ENCODE assay signal across 9 cellular contexts in the genomic region with DNA sequence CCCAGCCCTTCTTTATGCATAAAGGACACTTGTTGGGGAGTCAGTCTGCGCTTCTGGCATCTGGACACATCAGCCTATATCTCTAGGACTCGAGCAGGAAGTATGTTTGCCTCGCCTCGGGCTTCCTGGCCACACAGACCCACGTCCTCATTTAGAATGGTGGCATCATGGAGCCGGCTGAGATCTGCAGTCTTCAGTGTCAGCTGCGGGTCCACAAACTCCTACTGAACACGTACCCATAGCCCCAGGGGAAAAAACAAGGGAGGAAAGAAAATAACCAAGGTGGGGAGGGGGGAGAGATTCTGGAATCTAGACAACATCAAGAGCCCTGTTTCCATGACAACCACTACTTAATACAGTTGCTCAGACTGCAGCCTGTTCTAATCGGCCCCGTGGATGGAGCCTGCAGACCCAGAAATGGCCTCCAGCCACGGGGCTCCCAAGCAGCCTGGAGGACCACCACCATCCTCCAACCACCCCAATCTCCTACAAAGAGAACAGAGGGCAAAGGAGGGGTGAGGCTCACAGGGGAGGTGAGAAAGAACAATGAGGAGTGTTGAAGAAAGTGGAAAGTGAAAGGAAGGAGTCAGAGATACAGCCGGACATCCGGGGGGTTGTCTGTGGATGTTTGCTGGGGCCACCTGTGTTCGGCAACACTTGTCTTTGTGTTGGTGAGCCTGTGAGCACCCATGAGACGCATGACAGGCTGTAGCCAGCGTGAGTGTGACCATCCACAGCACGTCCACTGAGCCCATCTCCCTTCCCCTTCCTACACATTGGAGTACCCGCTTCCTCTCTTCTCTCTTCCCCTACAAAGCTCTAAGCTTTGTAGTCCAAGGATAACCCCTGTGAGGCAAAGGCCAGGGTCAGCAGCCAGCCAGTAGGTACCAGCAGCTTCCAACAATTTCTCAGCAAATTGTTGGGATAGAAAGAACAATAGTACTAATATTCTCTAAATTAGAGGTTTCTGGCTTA.
A peak's percentile ranks its signal among the peaks of the same experiment; 100 is the strongest.
DNase-seq lines count a peak whose midpoint lies in the region; ATAC-seq and TF ChIP-seq lines count a peak whose summit lies in the region.
"Had no signal": no experiment of that assay in that cellular context is flagged by ENCODE, and none has a peak within 500 bp of the region (broad histone marks: within the 10 kb centered on the region; RNA-seq: fewer than 3 reads in every experiment).

No MANE protein-coding gene starts in this region.

- no peak overlapping the region for H2AFZ ChIP-seq in smooth muscle cell (ENCODE audit: low read depth)

- H3K27ac ChIP-seq in spleen (no peak overlapping the region), smooth muscle cell (ENCODE audit: low read depth) (no peak overlapping the region)

- CTCF ChIA-PET in activated naive CD4-positive, alpha-beta T cell treated with anti-CD3 and anti-CD28 coated beads, Interleukin-2, amount 10 ng/mL, durations not matched to agents 7 days and 5 days (lab: Charles Lee) = interaction anchor here (1.2 kb wide), 1 partner anchor 13 kb away, joined by 3 read pairs; no protein-coding TSS in a partner anchor

- H3K36me3 Mint-ChIP-seq in activated naive CD4-positive, alpha-beta T cell treated with anti-CD3 and anti-CD28 coated beads, Interleukin-2, amount 10 ng/mL, durations not matched to agents 7 days and 5 days = peaks cover 37% of the 10 kb centered on the region
- H3K36me3 Mint-ChIP-seq in brain (no peaks in the 10 kb centered on the region), endothelial cell (ENCODE audit: low read depth, unreplicated experiment) (no peaks in the 10 kb centered on the region)

- no peaks in the 10 kb centered on the region for H4K20me1 ChIP-seq in smooth muscle cell (ENCODE audit: low read depth)

- H3K4me1 ChIP-seq in spleen (peaks cover 0 to 77% (median 16%) of the 10 kb centered on the region in 6 donors), smooth muscle cell (ENCODE audit: low read depth) (no peaks in the 10 kb centered on the region)

- no peak for TF ChIP-seq CTCF in brain (conservative IDR thresholded peaks at IDR 0.05)
- TF ChIP-seq CTCF in spleen (IDR thresholded peaks at IDR 0.05 in 8 of 11, conservative IDR thresholded peaks at IDR 0.05 in 3 of 11) = no peak
- no peak for TF ChIP-seq CTCF in smooth muscle cell (IDR thresholded peaks at IDR 0.05; ENCODE audit: borderline replicate concordance, insufficient read depth, poor library complexity, severe bottlenecking)
- TF ChIP-seq CTCF in endothelial cell (IDR thresholded peaks at IDR 0.05; ENCODE audit: unreplicated experiment) = no peak

- no peaks in the 10 kb centered on the region for H3K27me3 Mint-ChIP-seq in activated naive CD4-positive, alpha-beta T cell treated with anti-CD3 and anti-CD28 coated beads, Interleukin-2, amount 10 ng/mL, durations not matched to agents 7 days and 5 days
- H3K27me3 Mint-ChIP-seq in brain (peaks cover 7% of the 10 kb centered on the region), endothelial cell (ENCODE audit: unreplicated experiment) (peaks cover 3% of the 10 kb centered on the region)

- H3K27ac Mint-ChIP-seq in activated naive CD4-positive, alpha-beta T cell treated with anti-CD3 and anti-CD28 coated beads, Interleukin-2, amount 10 ng/mL, durations not matched to agents 7 days and 5 days = peak overlapping the region; percentile 87
- H3K27ac Mint-ChIP-seq in brain (peak overlapping the region; percentile 66 to 93 (median 83)), endothelial cell (ENCODE audit: unreplicated experiment) (no peak overlapping the region)

- peak; percentile 53 for DNase-seq in activated naive CD4-positive, alpha-beta T cell treated with anti-CD3 and anti-CD28 coated beads, Interleukin-2, amount 10 ng/mL, durations not matched to agents 7 days and 5 days
- no peak for DNase-seq in activated naive CD4-positive, alpha-beta T cell treated with anti-CD3 and anti-CD28 coated beads, Interleukin-2, amount 50 U/mL, for 16 hours
- DNase-seq in NCI-H2227 (lab: John Stamatoyannopoulos, UW; ENCODE audit: unreplicated experiment) (peak; percentile 86), spleen (peak; percentile 59), smooth muscle cell (lab: John Stamatoyannopoulos, UW; ENCODE audit: unreplicated experiment) (no peak), endothelial cell (ENCODE audit: low spot score) (no peak), Right ventricle myocardium inferior (ENCODE audit: missing footprints) (no peak)
- DNase-seq: stimulated activated CD8-positive, alpha-beta memory T cell treated with anti-CD3 and anti-CD28 coated beads, Interleukin-4, amount 100 ng/mL, for 48 hours had no signal

- H3F3A ChIP-seq in smooth muscle cell (ENCODE audit: low read depth) = peaks cover 3% of the 10 kb centered on the region

- 57 to 63% (median 58%) methylated on average over 16 to 18 of the region's 18 CpGs for WGBS in spleen, 5 donors
- 84% methylated on average over 18 of the region's 18 CpGs for WGBS in smooth muscle cell (ENCODE audit: low lambda C conversion rate)

- H3K4me2 ChIP-seq in smooth muscle cell = no peak overlapping the region

- H3K36me3 ChIP-seq in spleen = no peaks in the 10 kb centered on the region
- no peaks in the 10 kb centered on the region for H3K36me3 ChIP-seq in smooth muscle cell (ENCODE audit: low read depth)

- H3K27me3 ChIP-seq in spleen (replicated peaks in 1 of 7) (peaks cover 0 to 14% (median 0%) of the 10 kb centered on the region in 7 donors), smooth muscle cell (ENCODE audit: low read depth) (no peaks in the 10 kb centered on the region)

- intact Hi-C loops in spleen (cut with DNase I; ENCODE audit: low total_unique reads) (no loop called here), Right ventricle myocardium inferior (cut with DNase I) (loop anchor here (5.0 kb wide), 2 partner anchors 103 to 142 kb away; a partner anchor contains a TSS)

- no peaks in the 10 kb centered on the region for H3K79me2 ChIP-seq in smooth muscle cell (ENCODE audit: low read depth)

- H3K4me3 Mint-ChIP-seq in activated naive CD4-positive, alpha-beta T cell treated with anti-CD3 and anti-CD28 coated beads, Interleukin-2, amount 10 ng/mL, durations not matched to agents 7 days and 5 days = no peak overlapping the region
- H3K4me3 Mint-ChIP-seq in brain (peak overlapping the region in 4 of 5 experiments; percentile 42 to 85 (median 74)), endothelial cell (ENCODE audit: unreplicated experiment) (no peak overlapping the region)

- TF ChIP-seq POLR2A in spleen (IDR thresholded peaks at IDR 0.05) = no peak

- H3K9me3 ChIP-seq in spleen (no peaks in the 10 kb centered on the region), smooth muscle cell (replicated peaks; ENCODE audit: low read depth) (no peaks in the 10 kb centered on the region)

- H3K9ac ChIP-seq in smooth muscle cell (ENCODE audit: low read depth) = no peak overlapping the region

- H3K4me1 Mint-ChIP-seq in activated naive CD4-positive, alpha-beta T cell treated with anti-CD3 and anti-CD28 coated beads, Interleukin-2, amount 10 ng/mL, durations not matched to agents 7 days and 5 days = peaks cover 100% of the 10 kb centered on the region
- peaks cover 77% of the 10 kb centered on the region for H3K4me1 Mint-ChIP-seq in brain
- H3K4me1 Mint-ChIP-seq in endothelial cell (ENCODE audit: unreplicated experiment) = peaks cover 7% of the 10 kb centered on the region

- peaks cover 10% of the 10 kb centered on the region for H3K9me3 Mint-ChIP-seq in activated naive CD4-positive, alpha-beta T cell treated with anti-CD3 and anti-CD28 coated beads, Interleukin-2, amount 10 ng/mL, durations not matched to agents 7 days and 5 days
- H3K9me3 Mint-ChIP-seq in brain (peaks cover 0 to 3% (median 0%) of the 10 kb centered on the region in 5 experiments), endothelial cell (ENCODE audit: unreplicated experiment) (no peaks in the 10 kb centered on the region)

- no peak overlapping the region for H3K4me3 ChIP-seq in spleen
- H3K4me3 ChIP-seq in smooth muscle cell = no peak overlapping the region

- ATAC-seq in Right ventricle myocardium inferior = no peak

Comparison
In these comparisons a context has a peak if more than half of its experiments do, and no peak if none do; other contexts are left out.
1. DNase-seq: peak in activated naive CD4-positive, alpha-beta T cell treated with anti-CD3 and anti-CD28 coated beads, Interleukin-2, amount 10 ng/mL, durations not matched to agents 7 days and 5 days (single experiment), NCI-H2227 (single experiment) and spleen (single experiment); none in activated naive CD4-positive, alpha-beta T cell treated with anti-CD3 and anti-CD28 coated beads, Interleukin-2, amount 50 U/mL, for 16 hours (single experiment), smooth muscle cell (single experiment), endothelial cell (single experiment) and Right ventricle myocardium inferior (single experiment).
2. H3K4me3 Mint-ChIP-seq: peak in brain (4 of 5); none in activated naive CD4-positive, alpha-beta T cell treated with anti-CD3 and anti-CD28 coated beads, Interleukin-2, amount 10 ng/mL, durations not matched to agents 7 days and 5 days (single experiment) and endothelial cell (single experiment).